Comparison of ENCODE assay signal across 15 cellular contexts in genomic region chr10:87661861-87662785, GRCh38. TPM values are rescaled to one million over a fixed set of nuclear protein-coding genes. Genes with fewer than 3 reads are reported as not detected.
DNase-seq lines count a peak whose midpoint lies in the region; ATAC-seq, FAIRE-seq and TF ChIP-seq lines count a peak whose summit lies in the region.
"Had no signal": no experiment of that assay in that cellular context is flagged by ENCODE, and none has a peak within 500 bp of the region (broad histone marks: within the 10 kb centered on the region; RNA-seq: fewer than 3 reads in every experiment).

No MANE protein-coding gene starts in this region.

- H3K4me3 Mint-ChIP-seq in stimulated activated memory B cell treated with anti-CD40 and anti-IgM and Interleukin-4, amounts not matched to agents 10 μg/mL and 1 μg/mL and 100 μg/mL, for 72 hours, result no peak overlapping the region
- H3K4me3 Mint-ChIP-seq: activated T-cell treated with anti-CD3 and anti-CD28 coated beads, Interleukin-2, amount 50 U/mL, for 72 hours had no signal

- H3K4me1 ChIP-seq in left ventricle myocardium inferior (peaks cover 33% of the 10 kb centered on the region), vagina (peaks cover 14% of the 10 kb centered on the region)
- H3K4me1 ChIP-seq: prostate gland had no signal

- DNase-seq in left ventricle myocardium inferior, result no peak
- DNase-seq in left cardiac atrium, result no peak
- DNase-seq in cardiac fibroblast (ENCODE audit: low read depth in 2 of 2), result peak; percentile 41
- DNase-seq in left lobe of liver (ENCODE audit: low spot score), result no peak
- DNase-seq in vagina (ENCODE audit: extremely low spot score in 2 of 2), result no peak
- DNase-seq in H54 (ENCODE audit: insufficient read length, low spot score), result no peak
- DNase-seq in posterior vena cava (ENCODE audit: low spot score), result no peak
- DNase-seq: activated CD4-positive, alpha-beta T cell treated with anti-CD3 and anti-CD28 coated beads for 1 hour; activated T-cell treated with anti-CD3 and anti-CD28 coated beads, Interleukin-2, amount 50 U/mL, for 72 hours; foreskin melanocyte; NCI-H1436; NCI-H748 treated with DMSO at 0.1 percent for 48 hours had no signal

- no peaks in the 10 kb centered on the region for H3K9me3 Mint-ChIP-seq in stimulated activated memory B cell treated with anti-CD40 and anti-IgM and Interleukin-4, amounts not matched to agents 10 μg/mL and 1 μg/mL and 100 μg/mL, for 72 hours
- H3K9me3 Mint-ChIP-seq: activated T-cell treated with anti-CD3 and anti-CD28 coated beads, Interleukin-2, amount 50 U/mL, for 72 hours had no signal

- no peak for ATAC-seq in left cardiac atrium
- peak; percentile 38 for ATAC-seq in left lobe of liver
- ATAC-seq in stimulated activated memory B cell treated with anti-CD40 and anti-IgM and Interleukin-4, amounts not matched to agents 10 μg/mL and 1 μg/mL and 100 μg/mL, for 72 hours, result no peak
- ATAC-seq: activated T-cell treated with anti-CD3 and anti-CD28 coated beads, Interleukin-2, amount 50 U/mL, for 72 hours had no signal

- H3K4me1 Mint-ChIP-seq in stimulated activated memory B cell treated with anti-CD40 and anti-IgM and Interleukin-4, amounts not matched to agents 10 μg/mL and 1 μg/mL and 100 μg/mL, for 72 hours, result peaks cover 14% of the 10 kb centered on the region

- intact Hi-C loops in left ventricle myocardium inferior (cut with micrococcal nuclease), result loop anchor here (10.0 kb wide), 1 partner anchor 53 kb away; no protein-coding TSS in a partner anchor
- intact Hi-C loops in left cardiac atrium (cut with DNase I), result no loop called here
- intact Hi-C loops in vagina (cut with DNase I), result loop anchor here (10.0 kb wide), 1 partner anchor 73 kb away; no protein-coding TSS in a partner anchor
- intact Hi-C loops in posterior vena cava (cut with DNase I), result no loop called here

- no peaks in the 10 kb centered on the region for H3K36me3 Mint-ChIP-seq in stimulated activated memory B cell treated with anti-CD40 and anti-IgM and Interleukin-4, amounts not matched to agents 10 μg/mL and 1 μg/mL and 100 μg/mL, for 72 hours

- H3K36me3 ChIP-seq in left ventricle myocardium inferior, result peaks cover 11% of the 10 kb centered on the region
- no peaks in the 10 kb centered on the region for H3K36me3 ChIP-seq in vagina
- H3K36me3 ChIP-seq: prostate gland had no signal

- H3K27ac Mint-ChIP-seq in stimulated activated memory B cell treated with anti-CD40 and anti-IgM and Interleukin-4, amounts not matched to agents 10 μg/mL and 1 μg/mL and 100 μg/mL, for 72 hours, result no peak overlapping the region
- H3K27ac Mint-ChIP-seq: activated T-cell treated with anti-CD3 and anti-CD28 coated beads, Interleukin-2, amount 50 U/mL, for 72 hours had no signal

- H3K4me3 ChIP-seq in left ventricle myocardium inferior (peak overlapping the region; percentile 89), cardiac fibroblast (replicated peaks in 1 of 2; ENCODE audit: low read depth in 2 of 2, low read length in 2 of 2) (peak overlapping the region; percentile 90 to 97), vagina (peak overlapping the region in 1 of 2 donors; percentile 62)
- H3K4me3 ChIP-seq: prostate gland had no signal

- no peak overlapping the region for H3K27ac ChIP-seq in left ventricle myocardium inferior (replicated peaks)
- H3K27ac ChIP-seq in vagina, result peak overlapping the region; percentile 64
- H3K27ac ChIP-seq: prostate gland had no signal

- no peak for TF ChIP-seq POLR2A in vagina (IDR thresholded peaks at IDR 0.05)
- no peak for TF ChIP-seq POLR2A in H54 (IDR thresholded peaks at IDR 0.05; ENCODE audit: low read depth, low read length)

- peaks cover 87% of the 10 kb centered on the region for H3K27me3 Mint-ChIP-seq in stimulated activated memory B cell treated with anti-CD40 and anti-IgM and Interleukin-4, amounts not matched to agents 10 μg/mL and 1 μg/mL and 100 μg/mL, for 72 hours

- H3K9me3 ChIP-seq in left ventricle myocardium inferior (replicated peaks), result no peaks in the 10 kb centered on the region
- H3K9me3 ChIP-seq in vagina, result no peaks in the 10 kb centered on the region
- H3K9me3 ChIP-seq: prostate gland had no signal

- no peak for TF ChIP-seq CTCF in left ventricle myocardium inferior (IDR thresholded peaks at IDR 0.05; ENCODE audit: borderline replicate concordance)
- TF ChIP-seq CTCF in cardiac fibroblast (IDR thresholded peaks at IDR 0.05; ENCODE audit: low read depth, low read length), result no peak
- no peak for TF ChIP-seq CTCF in vagina (IDR thresholded peaks at IDR 0.05)

- H3K27me3 ChIP-seq in left ventricle myocardium inferior (ENCODE audit: low read depth), result no peaks in the 10 kb centered on the region
- no peaks in the 10 kb centered on the region for H3K27me3 ChIP-seq in vagina

- no peak for FAIRE-seq in H54 (lab: Jason Lieb, UNC)
- FAIRE-seq: A204.1 had no signal

RNA-seq across cellular contexts. Expression of gene PAPSS2, which starts 2.4 kb away (rescaled TPM):
- 10.6 TPM for total RNA-seq in left ventricle myocardium inferior
- 10 to 100 TPM; 14.7 to 24.0 TPM for total RNA-seq in left cardiac atrium
- 120 TPM for total RNA-seq in left lobe of liver
- total RNA-seq in vagina, result 12.3 TPM
- 10 to 100 TPM; 30.9 to 46.1 TPM for total RNA-seq in posterior vena cava

Comparison
In these comparisons a context has a peak if more than half of its experiments do, and no peak if none do; other contexts are left out.
1. intact Hi-C loops: an anchor here in left ventricle myocardium inferior (10.0 kb wide) and vagina (10.0 kb wide); none called in left cardiac atrium and posterior vena cava.
2. DNase-seq: peak in cardiac fibroblast (2 of 2); none in left ventricle myocardium inferior (single experiment), left cardiac atrium (single experiment), left lobe of liver (single experiment), vagina (0 of 2), H54 (single experiment) and posterior vena cava (single experiment).